18 cellular contexts compared by ENCODE assay signal in genomic region chr19:7832009-7832408, GRCh38. TPM values are rescaled to one million over a fixed set of nuclear protein-coding genes. Genes with fewer than 3 reads are reported as not detected.
A peak's percentile ranks its signal among the peaks of the same experiment; 100 is the strongest.
DNase-seq lines count a peak whose midpoint lies in the region; ATAC-seq, FAIRE-seq and TF ChIP-seq lines count a peak whose summit lies in the region.
"Had no signal": no experiment of that assay in that cellular context is flagged by ENCODE, and none has a peak within 500 bp of the region (broad histone marks: within the 10 kb centered on the region; RNA-seq: fewer than 3 reads in every experiment).

No MANE protein-coding gene starts in this region.

- H3K4me2 ChIP-seq in HepG2 (ENCODE audit: low read depth, low read length) = peak overlapping the region; percentile 68
- H3K4me2 ChIP-seq in GM23248 (ENCODE audit: unreplicated experiment) = no peak overlapping the region

- H3K79me2 ChIP-seq in HepG2 (ENCODE audit: insufficient read depth, low read length) (no peaks in the 10 kb centered on the region), GM23248 (ENCODE audit: insufficient read depth) (peaks cover 29% of the 10 kb centered on the region)

- H3K4me3 ChIP-seq in HepG2 (replicated peaks in 1 of 3; ENCODE audit: insufficient read depth in 1 of 3, low read depth in 2 of 3, low read length in 3 of 3) = no peak overlapping the region
- H3K4me3 ChIP-seq in GM23248 = no peak overlapping the region
- H3K4me3 ChIP-seq: heart right ventricle, SJSA1, stomach had no signal

- H3K9ac ChIP-seq in HepG2 (ENCODE audit: insufficient read depth, low read depth, low read length) = no peak overlapping the region; the same call in 1 of the 2 replicates
- no peak overlapping the region for H3K9ac ChIP-seq in GM23248

- no peak for ATAC-seq in HepG2
- ATAC-seq: activated naive CD4-positive, alpha-beta T cell treated with anti-CD3 and anti-CD28 coated beads, Interleukin-2, amount 50 U/mL, for 72 hours had no signal

- intact Hi-C loops in HepG2 (cut with micrococcal nuclease; ENCODE audit: unreplicated experiment) = no loop called here

- H3K9me3 Mint-ChIP-seq in activated naive CD4-positive, alpha-beta T cell treated with anti-CD3 and anti-CD28 coated beads, Interleukin-2, amount 50 U/mL, for 24 hours = no peaks in the 10 kb centered on the region
- no peaks in the 10 kb centered on the region for H3K9me3 Mint-ChIP-seq in type B pancreatic cell
- H3K9me3 Mint-ChIP-seq: activated naive CD4-positive, alpha-beta T cell treated with anti-CD3 and anti-CD28 coated beads, Interleukin-2, amount 50 U/mL, for 72 hours had no signal

- DNase-seq in activated naive CD4-positive, alpha-beta T cell (lab: John Stamatoyannopoulos, UW) = no peak
- DNase-seq in HepG2 (ENCODE audit: low spot score) = no peak
- no peak for DNase-seq in type B pancreatic cell (ENCODE audit: extremely low spot score, unreplicated experiment)
- DNase-seq in NCI-H446 (lab: John Stamatoyannopoulos, UW) = no peak
- DNase-seq in GM23248 = no peak
- no peak for DNase-seq in NCI-H2081 (lab: John Stamatoyannopoulos, UW)
- DNase-seq: DMS153, heart right ventricle, NCI-H2171 treated with DMSO at 0.1 percent for 48 hours had no signal

- no TSS peak for BruUV-seq in HepG2 (replicated peaks; lab: Mats Ljungman, UMichigan)

- peaks cover 1% of the 10 kb centered on the region for H3K27me3 Mint-ChIP-seq in activated naive CD4-positive, alpha-beta T cell treated with anti-CD3 and anti-CD28 coated beads, Interleukin-2, amount 50 U/mL, for 24 hours
- peaks cover 19% of the 10 kb centered on the region for H3K27me3 Mint-ChIP-seq in type B pancreatic cell

- no peak overlapping the region for H2AFZ ChIP-seq in HepG2 (ENCODE audit: low read length)
- H2AFZ ChIP-seq in GM23248 = no peak overlapping the region

- no peak for FAIRE-seq in HepG2 (lab: Jason Lieb, UNC)

- no peaks in the 10 kb centered on the region for H3F3A ChIP-seq in GM23248 (ENCODE audit: insufficient read depth)

- H3K9me2 ChIP-seq in GM23248 (ENCODE audit: insufficient read depth) = no peaks in the 10 kb centered on the region

- no peaks in the 10 kb centered on the region for H3K36me3 Mint-ChIP-seq in activated naive CD4-positive, alpha-beta T cell treated with anti-CD3 and anti-CD28 coated beads, Interleukin-2, amount 50 U/mL, for 24 hours
- no peaks in the 10 kb centered on the region for H3K36me3 Mint-ChIP-seq in type B pancreatic cell
- H3K36me3 Mint-ChIP-seq: activated naive CD4-positive, alpha-beta T cell treated with anti-CD3 and anti-CD28 coated beads, Interleukin-2, amount 50 U/mL, for 72 hours had no signal

- in situ Hi-C loops in HepG2 (cut with HindIII; ENCODE audit: extremely low pct_ligation_motif_present, low pct_unique_long_range_greater_than_20kb) (no loop called here), GM23248 (cut with MboI) (no loop called here)

- TF ChIP-seq POLR2A in HepG2 (IDR thresholded peaks at IDR 0.05; ENCODE audit: insufficient read depth in 1 of 2, low read depth in 2 of 2, low read length in 2 of 2) = no peak

- no peak for TF ChIP-seq RAD21 in HepG2 (CRISPR knock-in tag; IDR thresholded peaks at IDR 0.05)

- CTCF ChIA-PET in HepG2 (lab: Yijun Ruan, JAX; ENCODE audit: low intra/inter-chr PET ratio, low total read pairs) = interaction anchor here (1.2 kb wide), 1 partner anchor 21 kb away, joined by 5 read pairs; no protein-coding TSS in a partner anchor

- peaks cover 23% of the 10 kb centered on the region for H3K4me1 Mint-ChIP-seq in activated naive CD4-positive, alpha-beta T cell treated with anti-CD3 and anti-CD28 coated beads, Interleukin-2, amount 50 U/mL, for 24 hours
- peaks cover 16% of the 10 kb centered on the region for H3K4me1 Mint-ChIP-seq in type B pancreatic cell (ENCODE audit: unreplicated experiment)

- H3K27me3 ChIP-seq in HepG2 (ENCODE audit: control insufficient read depth in 1 of 2, insufficient read depth in 2 of 2, low read length in 2 of 2) (peaks cover 0 to 4% of the 10 kb centered on the region in 2 experiments; a peak in 1 of 5 replicates), GM23248 (replicated peaks; ENCODE audit: insufficient read depth) (peaks cover 10% of the 10 kb centered on the region; the same call in 1 of the 2 replicates)
- H3K27me3 ChIP-seq: heart right ventricle, stomach had no signal

- H3K4me3 Mint-ChIP-seq in activated naive CD4-positive, alpha-beta T cell treated with anti-CD3 and anti-CD28 coated beads, Interleukin-2, amount 50 U/mL, for 24 hours = peak overlapping the region; percentile 79
- H3K4me3 Mint-ChIP-seq in type B pancreatic cell = peak overlapping the region; percentile 86

- H3K36me3 ChIP-seq in HepG2 (replicated peaks in 1 of 2; ENCODE audit: control insufficient read depth in 1 of 2, insufficient read depth in 2 of 2, low read length in 2 of 2) = no peaks in the 10 kb centered on the region
- no peaks in the 10 kb centered on the region for H3K36me3 ChIP-seq in GM23248 (ENCODE audit: low read depth)
- H3K36me3 ChIP-seq: heart right ventricle, SJSA1, stomach had no signal

- TF ChIP-seq EP300 in HepG2 (IDR thresholded peaks at IDR 0.05; ENCODE audit: low read depth in 2 of 2, low read length in 2 of 2) (no peak), HepG2 (CRISPR knock-in tag; IDR thresholded peaks at IDR 0.05; ENCODE audit: borderline replicate concordance) (no peak)

- H3K27ac Mint-ChIP-seq in activated naive CD4-positive, alpha-beta T cell treated with anti-CD3 and anti-CD28 coated beads, Interleukin-2, amount 50 U/mL, for 24 hours = no peak overlapping the region
- H3K27ac Mint-ChIP-seq in type B pancreatic cell = peak overlapping the region; percentile 55

- no peak for TF ChIP-seq CTCF in HepG2 (CRISPR knock-in tag; IDR thresholded peaks at IDR 0.05)
- no peak for TF ChIP-seq CTCF in type B pancreatic cell (conservative IDR thresholded peaks at IDR 0.05)

- H3K4me1 ChIP-seq in HepG2 (ENCODE audit: insufficient read depth, low read length) (peaks cover 41% of the 10 kb centered on the region), GM23248 (ENCODE audit: insufficient read depth) (peaks cover 16% of the 10 kb centered on the region)

- H3K27ac ChIP-seq in angular gyrus (ENCODE audit: low read depth, low read length) = peak overlapping the region; percentile 54
- no peak overlapping the region for H3K27ac ChIP-seq in HepG2 (ENCODE audit: extremely low read length, insufficient read depth, low read length)
- no peak overlapping the region for H3K27ac ChIP-seq in GM23248
- H3K27ac ChIP-seq: SJSA1 had no signal

- H4K20me1 ChIP-seq in HepG2 (ENCODE audit: insufficient read depth, low read length) (no peaks in the 10 kb centered on the region), GM23248 (ENCODE audit: insufficient read depth) (no peaks in the 10 kb centered on the region)

- POLR2A ChIA-PET in HepG2 (lab: Yijun Ruan, JAX) = interaction anchor here (1.0 to 1.9 kb wide), 3 partner anchors 56 to 112 kb away, joined by 3 to 8 read pairs (median 4); partner anchors contain the start of genes LRRC8E and TIMM44

- H3K9me3 ChIP-seq in HepG2 (ENCODE audit: low read length) = no peaks in the 10 kb centered on the region
- H3K9me3 ChIP-seq in GM23248 (ENCODE audit: low read depth) = no peaks in the 10 kb centered on the region
- H3K9me3 ChIP-seq: heart right ventricle, SJSA1, stomach had no signal

- 76% methylated on average over 17 of the region's 17 CpGs for WGBS in HepG2 (ENCODE audit: low lambda C conversion rate)
- WGBS in GM23248 (ENCODE audit: low coverage in 1 of 2, low lambda C conversion rate in 2 of 2, missing lambda C conversion rate in 2 of 2), 2 experiments = 89 to 95% methylated on average over 17 of the region's 17 CpGs

RNA-seq across cellular contexts. Expression of gene EVI5L, which starts 2.0 kb away (rescaled TPM):
- 1.3 and 1.7 TPM in 2 replicates for total RNA-seq in HepG2 (2016; rRNA removed; fragmentation: Illumina TruSeq; extraction: Trizol)
- 0.61 and 0.62 TPM in 2 replicates for total RNA-seq in HepG2 (2016; cell fraction: cytosol; rRNA removed; fragmentation: Illumina TruSeq; extraction: Trizol; ENCODE audit: low read depth)
- 1.1 and 1.6 TPM in 2 replicates for total RNA-seq in HepG2 (2016; cell fraction: insoluble cytoplasmic fraction; rRNA removed; fragmentation: Illumina TruSeq; extraction: Trizol)
- total RNA-seq in HepG2 (2016; cell fraction: membrane; rRNA removed; fragmentation: Illumina TruSeq; extraction: Trizol) = 1.6 and 1.7 TPM in 2 replicates
- total RNA-seq in HepG2 (2016; cell fraction: nucleus; rRNA removed; fragmentation: Illumina TruSeq; extraction: Trizol) = 1.2 and 1.7 TPM in 2 replicates
- 2.4 and 3.1 TPM in 2 replicates for polyA plus RNA-seq in HepG2 (2011; rRNA removed)
- polyA plus RNA-seq in HepG2 (2011; cell fraction: cytosol; rRNA removed) = 2.1 and 2.9 TPM in 2 replicates
- 8.0 and 8.2 TPM in 2 replicates for polyA plus RNA-seq in HepG2 (2011; cell fraction: nucleus; rRNA removed)
- polyA plus RNA-seq in HepG2 (2012) = 3.2 TPM in 2 replicates
- 0.58 and 0.84 TPM in 2 replicates for polyA plus RNA-seq in HepG2 (2016; cell fraction: cytosol; fragmentation: Illumina TruSeq; extraction: Trizol; ENCODE audit: low read depth)
- 1.7 and 2.0 TPM in 2 replicates for polyA plus RNA-seq in HepG2 (2016; cell fraction: insoluble cytoplasmic fraction; fragmentation: Illumina TruSeq; extraction: Trizol; ENCODE audit: low read depth)
- polyA plus RNA-seq in HepG2 (2016; cell fraction: membrane; fragmentation: Illumina TruSeq; extraction: Trizol; ENCODE audit: low read depth) = 1.4 and 1.6 TPM in 2 replicates
- 3.6 and 4.8 TPM in 2 replicates for polyA plus RNA-seq in HepG2 (2016; cell fraction: nucleus; fragmentation: Illumina TruSeq; extraction: Trizol; ENCODE audit: insufficient read depth, low read depth)
- 6.3 and 14.8 TPM in 2 replicates for polyA minus RNA-seq in HepG2 (2011; rRNA and poly(A)+ RNA removed; ENCODE audit: low replicate concordance)
- polyA minus RNA-seq in HepG2 (2011; cell fraction: cytosol; rRNA and poly(A)+ RNA removed) = 1.1 and 1.3 TPM in 2 replicates
- 1.9 and 2.9 TPM in 2 replicates for polyA minus RNA-seq in HepG2 (2011; cell fraction: nucleus; rRNA and poly(A)+ RNA removed)
- 11.7 and 19.0 TPM in 2 replicates for total RNA-seq in type B pancreatic cell (ENCODE audit: low replicate concordance)
- total RNA-seq in GM23248 (2014; rRNA removed; shearing (Covaris generic)) = 24.3 and 26.8 TPM in 2 replicates
- 6.9 and 8.4 TPM in 2 replicates for polyA plus RNA-seq in GM23248 (2016; fragmentation: Nextera tagmentation; extraction: Ambion mirVana)

RNA-seq across cellular contexts. Expression of gene PRR36, which starts 42.2 kb away (rescaled TPM):
- 0.07 TPM in 2 replicates for total RNA-seq in HepG2 (2016; rRNA removed; fragmentation: Illumina TruSeq; extraction: Trizol)
- 0.30 TPM in 1 of 2 replicates, not detected in the other for total RNA-seq in HepG2 (2016; cell fraction: cytosol; rRNA removed; fragmentation: Illumina TruSeq; extraction: Trizol; ENCODE audit: low read depth)
- total RNA-seq in HepG2 (2016; cell fraction: insoluble cytoplasmic fraction; rRNA removed; fragmentation: Illumina TruSeq; extraction: Trizol) = 0.09 and 0.30 TPM in 2 replicates
- total RNA-seq in HepG2 (2016; cell fraction: membrane; rRNA removed; fragmentation: Illumina TruSeq; extraction: Trizol) = 0.15 and 0.17 TPM in 2 replicates
- total RNA-seq in HepG2 (2016; cell fraction: nucleus; rRNA removed; fragmentation: Illumina TruSeq; extraction: Trizol) = 0.09 and 0.22 TPM in 2 replicates
- 0.17 TPM in 2 replicates for polyA plus RNA-seq in HepG2 (2011; rRNA removed)
- 0.05 and 0.13 TPM in 2 replicates for polyA plus RNA-seq in HepG2 (2011; cell fraction: cytosol; rRNA removed)
- polyA plus RNA-seq in HepG2 (2011; cell fraction: nucleus; rRNA removed) = 0.73 and 1.3 TPM in 2 replicates
- 1.5 and 1.8 TPM in 2 replicates for polyA plus RNA-seq in HepG2 (2012)
- polyA plus RNA-seq in HepG2 (2016; cell fraction: cytosol; fragmentation: Illumina TruSeq; extraction: Trizol; ENCODE audit: low read depth) = 0.23 and 0.25 TPM in 2 replicates
- polyA plus RNA-seq in HepG2 (2016; cell fraction: insoluble cytoplasmic fraction; fragmentation: Illumina TruSeq; extraction: Trizol; ENCODE audit: low read depth) = 0.54 and 0.83 TPM in 2 replicates
- 0.34 and 0.41 TPM in 2 replicates for polyA plus RNA-seq in HepG2 (2016; cell fraction: membrane; fragmentation: Illumina TruSeq; extraction: Trizol; ENCODE audit: low read depth)
- polyA plus RNA-seq in HepG2 (2016; cell fraction: nucleus; fragmentation: Illumina TruSeq; extraction: Trizol; ENCODE audit: insufficient read depth, low read depth) = 1.3 and 1.5 TPM in 2 replicates
- 0.34 TPM in 1 of 2 replicates, not detected in the other for polyA minus RNA-seq in HepG2 (2011; rRNA and poly(A)+ RNA removed; ENCODE audit: low replicate concordance)
- 0.97 and 1.1 TPM in 2 replicates for polyA minus RNA-seq in HepG2 (2011; cell fraction: cytosol; rRNA and poly(A)+ RNA removed)
- 0.25 and 0.26 TPM in 2 replicates for polyA minus RNA-seq in HepG2 (2011; cell fraction: nucleus; rRNA and poly(A)+ RNA removed)
- 8.5 and 10.9 TPM in 2 replicates for total RNA-seq in type B pancreatic cell (ENCODE audit: low replicate concordance)
- not detected in 2 replicates for total RNA-seq in GM23248 (2014; rRNA removed; shearing (Covaris generic))
- polyA plus RNA-seq in GM23248 (2016; fragmentation: Nextera tagmentation; extraction: Ambion mirVana) = 0.10 TPM in 1 of 2 replicates, not detected in the other
- total RNA-seq: omental fat pad, SJSA1, skeletal muscle tissue had no signal
- polyA plus RNA-seq: AG04450 had no signal

RNA-seq across cellular contexts. Expression of gene LRRC8E, which starts 56.3 kb away (rescaled TPM):
- total RNA-seq in HepG2 (2016; rRNA removed; fragmentation: Illumina TruSeq; extraction: Trizol) (4.0 and 8.0 TPM in 2 replicates), type B pancreatic cell (ENCODE audit: low replicate concordance) (4.3 and 7.4 TPM in 2 replicates)
- total RNA-seq in HepG2 (2016; cell fraction: cytosol; rRNA removed; fragmentation: Illumina TruSeq; extraction: Trizol; ENCODE audit: low read depth) = 0.97 and 1.0 TPM in 2 replicates
- total RNA-seq in HepG2 (2016; cell fraction: insoluble cytoplasmic fraction; rRNA removed; fragmentation: Illumina TruSeq; extraction: Trizol) = 4.0 and 9.1 TPM in 2 replicates
- total RNA-seq in HepG2 (2016; cell fraction: membrane; rRNA removed; fragmentation: Illumina TruSeq; extraction: Trizol) = 2.2 and 3.4 TPM in 2 replicates
- total RNA-seq in HepG2 (2016; cell fraction: nucleus; rRNA removed; fragmentation: Illumina TruSeq; extraction: Trizol) = 7.5 and 8.2 TPM in 2 replicates
- polyA plus RNA-seq in HepG2 (2011; rRNA removed) (10.3 and 14.6 TPM in 2 replicates), GM23248 (2016; fragmentation: Nextera tagmentation; extraction: Ambion mirVana) (3.7 and 4.0 TPM in 2 replicates)
- 6.6 and 7.8 TPM in 2 replicates for polyA plus RNA-seq in HepG2 (2011; cell fraction: cytosol; rRNA removed)
- polyA plus RNA-seq in HepG2 (2011; cell fraction: nucleus; rRNA removed) = 7.6 and 8.4 TPM in 2 replicates
- 10.1 and 12.0 TPM in 2 replicates for polyA plus RNA-seq in HepG2 (2012)
- polyA plus RNA-seq in HepG2 (2016; cell fraction: cytosol; fragmentation: Illumina TruSeq; extraction: Trizol; ENCODE audit: low read depth) = 0.41 and 0.42 TPM in 2 replicates
- polyA plus RNA-seq in HepG2 (2016; cell fraction: insoluble cytoplasmic fraction; fragmentation: Illumina TruSeq; extraction: Trizol; ENCODE audit: low read depth) = 2.8 and 3.6 TPM in 2 replicates
- polyA plus RNA-seq in HepG2 (2016; cell fraction: membrane; fragmentation: Illumina TruSeq; extraction: Trizol; ENCODE audit: low read depth) = 0.65 and 1.00 TPM in 2 replicates
- polyA plus RNA-seq in HepG2 (2016; cell fraction: nucleus; fragmentation: Illumina TruSeq; extraction: Trizol; ENCODE audit: insufficient read depth, low read depth) = 8.0 and 10.3 TPM in 2 replicates
- polyA minus RNA-seq in HepG2 (2011; rRNA and poly(A)+ RNA removed; ENCODE audit: low replicate concordance) = 13.5 and 26.2 TPM in 2 replicates
- polyA minus RNA-seq in HepG2 (2011; cell fraction: cytosol; rRNA and poly(A)+ RNA removed) = 10.5 and 13.4 TPM in 2 replicates
- 5.5 and 7.0 TPM in 2 replicates for polyA minus RNA-seq in HepG2 (2011; cell fraction: nucleus; rRNA and poly(A)+ RNA removed)
- total RNA-seq in GM23248 (2014; rRNA removed; shearing (Covaris generic)) = 3.5 and 3.6 TPM in 2 replicates
- total RNA-seq: activated CD8-positive, alpha-beta memory T cell treated with anti-CD3 and anti-CD28 coated beads for 36 hours; activated naive CD4-positive, alpha-beta T cell treated with anti-CD3 and anti-CD28 coated beads, Interleukin-2, amount 50 U/mL, for 72 hours had no signal
